In genomic region chr13:27024062-27024461, GRCh38 we compare ENCODE assay signal across 21 cellular contexts.
"Had no signal": no experiment of that assay in that cellular context is flagged by ENCODE, and none has a peak within 500 bp of the region (broad histone marks: within the 10 kb centered on the region; RNA-seq: fewer than 3 reads in every experiment).

No MANE protein-coding gene starts in this region.

- H3K36me3 ChIP-seq: brain microvascular endothelial cell, colonic mucosa, gastrocnemius medialis, heart right ventricle, neural progenitor cell, ovary, thyroid gland had no signal

- DNase-seq: activated CD4-positive, alpha-beta T cell treated with anti-CD3 and anti-CD28 coated beads, Interleukin-2, amount 50 U/mL, for 1 hour; activated naive CD4-positive, alpha-beta T cell treated with Interleukin-2 at 50 U/mL for 16 hours; activated naive CD8-positive, alpha-beta T cell treated with anti-CD3 and anti-CD28 coated beads, Interleukin-2, amount 10 ng/mL, durations not matched to agents 7 days and 5 days; amygdala; brain microvascular endothelial cell; central memory CD4-positive, alpha-beta T cell; colonic mucosa; gastrocnemius medialis; heart right ventricle; mucosa of descending colon; naive thymus-derived CD4-positive, alpha-beta T cell; ovary; stimulated activated CD4-positive, alpha-beta T cell treated with anti-CD3 and anti-CD28 coated beads, Interleukin-4, amount 100 ng/mL, for 24 hours; thyroid gland had no signal

- H3K9me3 ChIP-seq: colonic mucosa, gastrocnemius medialis, heart right ventricle, mucosa of descending colon, ovary, thyroid gland had no signal

- H3K27me3 ChIP-seq: brain microvascular endothelial cell, colonic mucosa, gastrocnemius medialis, neural progenitor cell, ovary, thyroid gland had no signal

- ATAC-seq: activated CD4-positive, CD25-positive, alpha-beta regulatory T cell treated with anti-CD3 and anti-CD28 coated beads, Interleukin-2, amount 50 U/mL, for 24 hours; activated T-helper 17 cell treated with anti-CD3 and anti-CD28 coated beads, Interleukin-2, amount 50 U/mL, for 72 hours; gastrocnemius medialis; heart right ventricle; mucosa of descending colon; naive thymus-derived CD4-positive, alpha-beta T cell; sciatic nerve; stimulated activated memory B cell treated with anti-CD40 and anti-IgM and Interleukin-4, amounts not matched to agents 10 μg/mL and 1 μg/mL and 100 μg/mL, for 72 hours had no signal

- H3K4me1 ChIP-seq: colonic mucosa, gastrocnemius medialis, heart right ventricle, thyroid gland had no signal

- H3K4me2 ChIP-seq: neural progenitor cell had no signal

- FAIRE-seq: urothelium cell line had no signal

- H3K27ac ChIP-seq: brain microvascular endothelial cell, colonic mucosa, gastrocnemius medialis, heart right ventricle, neural progenitor cell, ovary, SK-N-MC, thyroid gland had no signal

- H3K4me3 ChIP-seq: colonic mucosa, gastrocnemius medialis, heart right ventricle, mucosa of descending colon, neural progenitor cell, ovary, SK-N-MC, thyroid gland had no signal

- H3K9ac ChIP-seq: neural progenitor cell had no signal

- H2AFZ ChIP-seq: neural progenitor cell had no signal
